Comparison of ENCODE assay signal across 2 cellular contexts in genomic region chr1:46355920-46356319, GRCh38.
A peak's percentile ranks its signal among the peaks of the same experiment; 100 is the strongest.
TF ChIP-seq lines count a peak whose summit lies in the region.

No MANE protein-coding gene starts in this region.

TF ChIP-seq in Ishikawa, 13 proteins besides CTCF, POLR2A, EP300 and RAD21:
- TF ChIP-seq CEBPB (IDR thresholded peaks at IDR 0.05) = peak; percentile 50; the same call in 1 of the 2 replicates
TF ChIP-seq in Ishikawa: peak in this region for 1; not testable (repeated sequence) for 12.

TF ChIP-seq in HepG2, 621 proteins besides CTCF, POLR2A, EP300 and RAD21:
- peak; percentile 54; the same call in 1 of the 2 replicates for TF ChIP-seq ZNF121 (CRISPR knock-in tag; IDR thresholded peaks at IDR 0.05)
